In the genomic region with DNA sequence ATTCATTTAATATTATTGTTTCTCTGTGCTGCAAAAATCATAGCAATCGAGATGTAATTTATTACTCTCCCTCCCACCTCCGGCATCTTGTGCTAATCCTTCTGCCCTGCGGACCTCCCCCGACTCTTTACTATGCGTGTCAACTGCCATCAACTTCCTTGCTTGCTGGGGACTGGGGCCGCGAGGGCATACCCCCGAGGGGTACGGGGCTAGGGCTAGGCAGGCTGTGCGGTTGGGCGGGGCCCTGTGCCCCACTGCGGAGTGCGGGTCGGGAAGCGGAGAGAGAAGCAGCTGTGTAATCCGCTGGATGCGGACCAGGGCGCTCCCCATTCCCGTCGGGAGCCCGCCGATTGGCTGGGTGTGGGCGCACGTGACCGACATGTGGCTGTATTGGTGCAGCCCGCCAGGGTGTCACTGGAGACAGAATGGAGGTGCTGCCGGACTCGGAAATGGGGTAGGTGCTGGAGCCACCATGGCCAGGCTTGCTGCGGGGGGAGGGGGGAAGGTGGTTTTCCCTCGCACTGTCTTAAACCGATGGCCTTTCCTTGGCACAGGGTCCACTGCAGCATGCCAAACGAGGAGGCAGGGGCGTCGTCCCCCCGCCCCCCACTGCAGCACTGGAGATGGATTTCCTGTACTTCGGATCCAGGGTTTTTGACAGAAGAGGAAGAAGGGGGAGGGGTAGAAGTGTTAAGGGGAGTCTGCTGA, we compare ENCODE assay signal across 8 cellular contexts. TPM values are rescaled to one million over a fixed set of nuclear protein-coding genes. Genes with fewer than 3 reads are reported as not detected.
A peak's percentile ranks its signal among the peaks of the same experiment; 100 is the strongest.
DNase-seq lines count a peak whose midpoint lies in the region; ATAC-seq, FAIRE-seq and TF ChIP-seq lines count a peak whose summit lies in the region.

A gene (plus strand): TSS at position 414 of the 708 bp plus-strand sequence. CDS start 17,006 bp downstream, outside the sequence.

- CTCF ChIA-PET in AG04449 (lab: Yijun Ruan, JAX), result interaction anchor here (0.8 to 3.9 kb wide), 9 partner anchors 10 to 187 kb away, joined by 3 to 25 read pairs (median 3); no protein-coding TSS in a partner anchor

- no peaks in the 10 kb centered on the region for H3K36me3 ChIP-seq in keratinocyte (ENCODE audit: control insufficient read depth in 2 of 2, extremely low read depth in 1 of 2, insufficient read depth in 2 of 2, low read length in 2 of 2)

- H3K27me3 ChIP-seq in keratinocyte (ENCODE audit: control insufficient read depth, extremely low read depth, insufficient read depth, low read length), result no peaks in the 10 kb centered on the region

- H3K4me3 ChIP-seq in AG04449 (ENCODE audit: low read depth, low read length) (peak within 1 kb of the TSS; percentile 84), keratinocyte (ENCODE audit: control insufficient read depth in 2 of 3, extremely low read depth in 1 of 3, insufficient read depth in 2 of 3, low read depth in 1 of 3, low read length in 3 of 3) (peak within 1 kb of the TSS; percentile 54 to 94 (median 93))

- H3K9me1 ChIP-seq in keratinocyte (ENCODE audit: control insufficient read depth, extremely low read depth, insufficient read depth, low read length), result no peaks in the 10 kb centered on the region

- dilution Hi-C loops in keratinocyte (cut with MboI; ENCODE audit: extremely low pct_ligation_motif_present, low sequenced_read_pairs), result no loop called here

- FAIRE-seq in keratinocyte (lab: Jason Lieb, UNC), result no peak

- H3K27ac ChIP-seq in keratinocyte (ENCODE audit: control insufficient read depth, insufficient read depth, low read length), result peak within 1 kb of the TSS; percentile 67

- H2AFZ ChIP-seq in keratinocyte (ENCODE audit: control insufficient read depth, low read length), result peak within 1 kb of the TSS; percentile 95

- H4K20me1 ChIP-seq in keratinocyte (ENCODE audit: control insufficient read depth, extremely low read depth, insufficient read depth, low read length), result no peaks in the 10 kb centered on the region

- peak within 1 kb of the TSS; percentile 98 for H3K4me2 ChIP-seq in keratinocyte (ENCODE audit: control insufficient read depth, extremely low read depth, insufficient read depth, low read depth, low read length)

- DNase-seq in AG04449 (ENCODE audit: low read depth, low spot score) (peak; percentile 17), NCI-H446 (lab: John Stamatoyannopoulos, UW) (peak; percentile 63 to 93), cerebellar cortex (ENCODE audit: low spot score) (peak; percentile 92), keratinocyte (ENCODE audit: low read depth, low spot score) (peak; percentile 30)
- peak; percentile 80 for DNase-seq in activated CD4-positive, CD25-positive, alpha-beta regulatory T cell treated with anti-CD3 and anti-CD28 coated beads, Interleukin-2, amount 50 U/mL, for 72 hours
- DNase-seq in stimulated activated CD4-positive, alpha-beta T cell treated with anti-CD3 and anti-CD28 coated beads, Interleukin-12 subunit alpha, Interleukin-12 subunit beta, amount 100 ng/mL, for 4 hours, result peak; percentile 71

- peak within 1 kb of the TSS; percentile 83 for H3K9ac ChIP-seq in keratinocyte (ENCODE audit: control insufficient read depth, extremely low read depth, insufficient read depth, low read length)

- peaks cover 30% of the 10 kb centered on the region for H3K79me2 ChIP-seq in keratinocyte (ENCODE audit: control insufficient read depth, insufficient read depth, low read length)

- ATAC-seq in GM18870 (IDR thresholded peaks at IDR 0.05; ENCODE audit: unreplicated experiment), result peak; percentile 97
- peak; percentile 99 for ATAC-seq in HG03103 (IDR thresholded peaks at IDR 0.05; ENCODE audit: low read depth, unreplicated experiment)

- peaks cover 16% of the 10 kb centered on the region for H3K4me1 ChIP-seq in keratinocyte (ENCODE audit: control insufficient read depth, extremely low read depth, insufficient read depth, low read length)

- no peaks in the 10 kb centered on the region for H3K9me3 ChIP-seq in keratinocyte (ENCODE audit: control insufficient read depth, low read depth, low read length)

- TF ChIP-seq CTCF in AG04449 (IDR thresholded peaks at IDR 0.05; ENCODE audit: insufficient read depth, low read length, missing control alignments), result no peak
- TF ChIP-seq CTCF in keratinocyte (optimal IDR thresholded peaks at IDR 0.05 in 1 of 3, IDR thresholded peaks at IDR 0.05 in 1 of 3, conservative IDR thresholded peaks at IDR 0.05 in 1 of 3; ENCODE audit: extremely low read depth in 1 of 3, insufficient read depth in 2 of 3, low read length in 3 of 3), result no peak

- POLR2A ChIA-PET in AG04449 (lab: Yijun Ruan, JAX), result interaction anchor here (0.6 to 1.0 kb wide), 2 partner anchors 13 to 53 kb away, joined by 3 to 6 read pairs; no protein-coding TSS in a partner anchor

RNA-seq across cellular contexts. Expression of the gene that starts here (rescaled TPM):
- 13.2 to 16.5 TPM (median 15.7 TPM) in 3 replicates for polyA plus RNA-seq in keratinocyte
- 10.0 TPM for polyA plus RNA-seq in keratinocyte (2011; ENCODE audit: low read depth)
- polyA plus RNA-seq in keratinocyte (2011; cell fraction: cytosol; rRNA removed), result 5.4 and 8.7 TPM in 2 replicates
- polyA plus RNA-seq in keratinocyte (2011; cell fraction: nucleus; rRNA removed), result 21.7 and 25.4 TPM in 2 replicates
- polyA plus RNA-seq in keratinocyte (2012; ENCODE audit: low replicate concordance), result 7.4 and 14.0 TPM in 2 replicates
- 10.0 to 59.1 TPM (median 25.3 TPM) in 3 replicates for polyA minus RNA-seq in keratinocyte
- 23.4 TPM for polyA minus RNA-seq in keratinocyte (2011; cell fraction: cytosol; rRNA and poly(A)+ RNA removed)
- 105 and 143 TPM in 2 replicates for polyA minus RNA-seq in keratinocyte (2011; cell fraction: nucleus; rRNA and poly(A)+ RNA removed)

Comparison
In these comparisons a context has a peak if more than half of its experiments do, and no peak if none do; other contexts are left out.
1. Peak in every context shown above with its lines: DNase-seq, ATAC-seq, H3K4me3 ChIP-seq and H3K27ac ChIP-seq.
2. DNase-seq: peak in every context shown above with its lines; median percentile 92 in cerebellar cortex; 80 in activated CD4-positive, CD25-positive, alpha-beta regulatory T cell treated with anti-CD3 and anti-CD28 coated beads, Interleukin-2, amount 50 U/mL, for 72 hours; 78 in NCI-H446; 71 in stimulated activated CD4-positive, alpha-beta T cell treated with anti-CD3 and anti-CD28 coated beads, Interleukin-12 subunit alpha, Interleukin-12 subunit beta, amount 100 ng/mL, for 4 hours; 30 in keratinocyte; 17 in AG04449.